9 cellular contexts compared by ENCODE assay signal in genomic region chr17:2755941-2756724, GRCh38. TPM values are rescaled to one million over a fixed set of nuclear protein-coding genes. Genes with fewer than 3 reads are reported as not detected.
A peak's percentile ranks its signal among the peaks of the same experiment; 100 is the strongest.
DNase-seq lines count a peak whose midpoint lies in the region; ATAC-seq, FAIRE-seq and TF ChIP-seq lines count a peak whose summit lies in the region.
"Had no signal": no experiment of that assay in that cellular context is flagged by ENCODE, and none has a peak within 500 bp of the region (broad histone marks: within the 10 kb centered on the region; RNA-seq: fewer than 3 reads in every experiment).

No MANE protein-coding gene starts in this region.

- POLR2A ChIA-PET in endothelial cell of umbilical vein (lab: Charles Lee) = no interaction called here

- H3K36me3 ChIP-seq in ES-I3 (ENCODE audit: insufficient read depth, low read length) (no peaks in the 10 kb centered on the region), endothelial cell of umbilical vein (ENCODE audit: control insufficient read depth in 2 of 2, extremely low read depth in 1 of 2, insufficient read depth in 2 of 2, low read length in 2 of 2) (no peaks in the 10 kb centered on the region), neural progenitor cell (no peaks in the 10 kb centered on the region)

- H3K4me3 Mint-ChIP-seq in neural progenitor cell (peak overlapping the region; percentile 75), immature natural killer cell (peak overlapping the region in 2 of 5 donors; percentile 25 to 60)

- H3K27me3 Mint-ChIP-seq in neural progenitor cell (ENCODE audit: insufficient read depth, low read depth) = peaks cover 49% of the 10 kb centered on the region
- H3K27me3 Mint-ChIP-seq in immature natural killer cell (ENCODE audit: low read depth in 3 of 3) = peaks cover 13 to 33% (median 21%) of the 10 kb centered on the region in 3 donors

- no peaks in the 10 kb centered on the region for H3K79me2 ChIP-seq in endothelial cell of umbilical vein (ENCODE audit: control insufficient read depth, insufficient read depth, low read length)
- H3K79me2 ChIP-seq in neural progenitor cell (ENCODE audit: low read depth) = no peaks in the 10 kb centered on the region

- H3K4me1 ChIP-seq in ES-I3 (ENCODE audit: insufficient read depth, low read length) = peaks cover 7% of the 10 kb centered on the region
- no peaks in the 10 kb centered on the region for H3K4me1 ChIP-seq in endothelial cell of umbilical vein (ENCODE audit: control insufficient read depth, extremely low read depth, insufficient read depth, low read length)
- no peaks in the 10 kb centered on the region for H3K4me1 ChIP-seq in neural progenitor cell

- H3K4me2 ChIP-seq in endothelial cell of umbilical vein (ENCODE audit: insufficient read depth, low read length) (no peak overlapping the region), neural progenitor cell (peak overlapping the region; percentile 93)

- DNase-seq in NCI-H510A (lab: John Stamatoyannopoulos, UW) (peak; percentile 13), endothelial cell of umbilical vein (ENCODE audit: low read depth, low spot score) (no peak), neural progenitor cell (ENCODE audit: low spot score) (peak; percentile 86), immature natural killer cell (no peak)
- DNase-seq: SIG-M5 had no signal

- intact Hi-C loops in endothelial cell of umbilical vein (cut with micrococcal nuclease) = no loop called here

- TF ChIP-seq POLR2A in endothelial cell of umbilical vein (IDR thresholded peaks at IDR 0.05; ENCODE audit: low read depth, low read length) = no peak

- H3K4me3 ChIP-seq in endothelial cell of umbilical vein (replicated peaks in 1 of 3; ENCODE audit: insufficient read depth in 1 of 3, low read depth in 1 of 3, low read length in 3 of 3) (no peak overlapping the region), neural progenitor cell (peak overlapping the region; percentile 61)

- CTCF ChIA-PET in endothelial cell of umbilical vein (lab: Charles Lee) = no interaction called here

- H3K9me3 Mint-ChIP-seq in neural progenitor cell (peaks cover 2% of the 10 kb centered on the region), immature natural killer cell (no peaks in the 10 kb centered on the region)

- H3K27ac ChIP-seq in endothelial cell of umbilical vein (ENCODE audit: insufficient read depth, low read depth, low read length) (no peak overlapping the region), neural progenitor cell (no peak overlapping the region)

- H3F3A ChIP-seq in neural progenitor cell (ENCODE audit: low read depth) = peaks cover 20% of the 10 kb centered on the region

- no TSS peak for BruUV-seq in endothelial cell of umbilical vein (replicated peaks; lab: Mats Ljungman, UMichigan)

- H4K20me1 ChIP-seq in endothelial cell of umbilical vein (replicated peaks; ENCODE audit: control insufficient read depth, extremely low read depth, insufficient read depth, low read length) = no peaks in the 10 kb centered on the region
- H4K20me1 ChIP-seq in neural progenitor cell (ENCODE audit: low read depth) = peaks cover 13% of the 10 kb centered on the region

- ATAC-seq in HG02852 (IDR thresholded peaks at IDR 0.05; ENCODE audit: unreplicated experiment) = no peak
- no peak for ATAC-seq in GM18517 (IDR thresholded peaks at IDR 0.05; ENCODE audit: unreplicated experiment)
- ATAC-seq in HG02840 (IDR thresholded peaks at IDR 0.05; ENCODE audit: low FRiP score, unreplicated experiment) = no peak

- dilution Hi-C loops in endothelial cell of umbilical vein (cut with MboI; ENCODE audit: extremely low pct_ligation_motif_present, low sequenced_read_pairs) = no loop called here

- H3K9me3 ChIP-seq in ES-I3 (ENCODE audit: control insufficient read depth, insufficient read depth, low read length) = no peaks in the 10 kb centered on the region
- no peaks in the 10 kb centered on the region for H3K9me3 ChIP-seq in endothelial cell of umbilical vein (replicated peaks; ENCODE audit: control insufficient read depth, insufficient read depth, low read length)
- H3K9me3 ChIP-seq in neural progenitor cell (ENCODE audit: low read depth) = no peaks in the 10 kb centered on the region

- H3K27me3 ChIP-seq in endothelial cell of umbilical vein (ENCODE audit: control insufficient read depth in 2 of 2, insufficient read depth in 2 of 2, low read length in 2 of 2) (peaks cover 25% of the 10 kb centered on the region in 2 experiments), neural progenitor cell (peaks cover 63% of the 10 kb centered on the region)

- H3K4me1 Mint-ChIP-seq in neural progenitor cell (peaks cover 4% of the 10 kb centered on the region), immature natural killer cell (peaks cover 0 to 3% of the 10 kb centered on the region in 2 donors)

- TF ChIP-seq CTCF in endothelial cell of umbilical vein (IDR thresholded peaks at IDR 0.05; ENCODE audit: extremely low read depth in 1 of 2, insufficient read depth in 1 of 2, low read depth in 1 of 2, low read length in 2 of 2) = no peak
- peak; percentile 8 for TF ChIP-seq CTCF in neural progenitor cell (IDR thresholded peaks at IDR 0.05)

- H3K27ac Mint-ChIP-seq in neural progenitor cell (no peak overlapping the region), immature natural killer cell (no peak overlapping the region)

- H2AFZ ChIP-seq in endothelial cell of umbilical vein (ENCODE audit: low read depth, low read length) (no peak overlapping the region), neural progenitor cell (replicated peaks) (peak overlapping the region; percentile 85)

- no peak for FAIRE-seq in endothelial cell of umbilical vein (lab: Jason Lieb, UNC)

- H3K9ac ChIP-seq in ES-I3 (ENCODE audit: low read depth, low read length) (peak overlapping the region; percentile 59), endothelial cell of umbilical vein (replicated peaks; ENCODE audit: extremely low read depth, insufficient read depth, low read length) (no peak overlapping the region), neural progenitor cell (no peak overlapping the region)

- H3K9me1 ChIP-seq in endothelial cell of umbilical vein (replicated peaks; ENCODE audit: control insufficient read depth, extremely low read depth, insufficient read depth, low read length) = no peaks in the 10 kb centered on the region

- H3K36me3 Mint-ChIP-seq in neural progenitor cell (no peaks in the 10 kb centered on the region), immature natural killer cell (no peaks in the 10 kb centered on the region)

TF ChIP-seq in endothelial cell of umbilical vein, 7 proteins besides CTCF, POLR2A, EP300 and RAD21:
- TF ChIP-seq FOS (IDR thresholded peaks at IDR 0.05; ENCODE audit: borderline replicate concordance, insufficient read depth, low read length) (no peak), MAX (IDR thresholded peaks at IDR 0.05; ENCODE audit: insufficient read depth, insufficient read length) (no peak), EZH2 (IDR thresholded peaks at IDR 0.05; ENCODE audit: borderline replicate concordance, low read depth, low read length, severe bottlenecking) (peak; percentile 71)

RNA-seq across cellular contexts. Expression of gene CCDC92B, which starts 6.7 kb away (rescaled TPM):
- total RNA-seq in endothelial cell of umbilical vein (not detected in 2 replicates), neural progenitor cell (ENCODE audit: low replicate concordance) (0.17 and 0.77 TPM in 2 replicates)
- polyA plus RNA-seq in endothelial cell of umbilical vein (not detected in 2 replicates), immature natural killer cell (not detected)
- not detected in 2 replicates for polyA plus RNA-seq in endothelial cell of umbilical vein (2011; cell fraction: cytosol; rRNA removed)
- polyA plus RNA-seq in endothelial cell of umbilical vein (2011; cell fraction: nucleus; rRNA removed) = not detected in 2 replicates
- polyA plus RNA-seq in endothelial cell of umbilical vein (2012) = not detected in 2 replicates
- polyA minus RNA-seq in endothelial cell of umbilical vein = not detected in 2 replicates
- polyA minus RNA-seq in endothelial cell of umbilical vein (2011; cell fraction: cytosol; rRNA and poly(A)+ RNA removed) = 0.41 TPM
- polyA minus RNA-seq in endothelial cell of umbilical vein (2011; cell fraction: nucleus; rRNA and poly(A)+ RNA removed) = not detected in 2 replicates

RNA-seq across cellular contexts. Expression of gene RAP1GAP2, which starts 40.1 kb away (rescaled TPM):
- total RNA-seq in endothelial cell of umbilical vein (3.1 and 3.6 TPM in 2 replicates), neural progenitor cell (ENCODE audit: low replicate concordance) (3.8 and 4.1 TPM in 2 replicates)
- polyA plus RNA-seq in endothelial cell of umbilical vein (1.4 and 2.3 TPM in 2 replicates), immature natural killer cell (10 to 100 TPM in 1 of 3 donors, 1 to 10 TPM in 2; 2.5 to 28.9 (median 6.4) TPM)
- polyA plus RNA-seq in endothelial cell of umbilical vein (2011; cell fraction: cytosol; rRNA removed) = 0.97 and 1.3 TPM in 2 replicates
- 6.7 and 7.0 TPM in 2 replicates for polyA plus RNA-seq in endothelial cell of umbilical vein (2011; cell fraction: nucleus; rRNA removed)
- polyA plus RNA-seq in endothelial cell of umbilical vein (2012) = 1.1 and 1.2 TPM in 2 replicates
- polyA minus RNA-seq in endothelial cell of umbilical vein = 1.6 and 2.8 TPM in 2 replicates
- 19.2 TPM for polyA minus RNA-seq in endothelial cell of umbilical vein (2011; cell fraction: cytosol; rRNA and poly(A)+ RNA removed)
- 2.2 and 5.3 TPM in 2 replicates for polyA minus RNA-seq in endothelial cell of umbilical vein (2011; cell fraction: nucleus; rRNA and poly(A)+ RNA removed)

RNA-seq across cellular contexts. Expression of gene CLUH, which starts 44.6 kb away (rescaled TPM):
- total RNA-seq in endothelial cell of umbilical vein (66.2 and 80.7 TPM in 2 replicates), neural progenitor cell (ENCODE audit: low replicate concordance) (6.8 and 25.3 TPM in 2 replicates)
- polyA plus RNA-seq in endothelial cell of umbilical vein (33.8 and 49.8 TPM in 2 replicates), immature natural killer cell (10 to 100 TPM in 1 of 3 donors, 1 to 10 TPM in 2; 4.6 to 11.6 (median 7.4) TPM)
- polyA plus RNA-seq in endothelial cell of umbilical vein (2011; cell fraction: cytosol; rRNA removed) = 22.6 and 29.9 TPM in 2 replicates
- 168 and 174 TPM in 2 replicates for polyA plus RNA-seq in endothelial cell of umbilical vein (2011; cell fraction: nucleus; rRNA removed)
- 65.8 and 67.4 TPM in 2 replicates for polyA plus RNA-seq in endothelial cell of umbilical vein (2012)
- 29.4 and 30.1 TPM in 2 replicates for polyA minus RNA-seq in endothelial cell of umbilical vein
- 36.4 TPM for polyA minus RNA-seq in endothelial cell of umbilical vein (2011; cell fraction: cytosol; rRNA and poly(A)+ RNA removed)
- polyA minus RNA-seq in endothelial cell of umbilical vein (2011; cell fraction: nucleus; rRNA and poly(A)+ RNA removed) = 26.1 and 50.0 TPM in 2 replicates

Comparison
In these comparisons a context has a peak if more than half of its experiments do, and no peak if none do; other contexts are left out.
1. DNase-seq: peak in NCI-H510A (single experiment) and neural progenitor cell (single experiment); none in endothelial cell of umbilical vein (single experiment) and immature natural killer cell (0 of 3).